14 cellular contexts compared by ENCODE assay signal in genomic region chr10:90621577-90621976, GRCh38.
DNase-seq lines count a peak whose midpoint lies in the region; ATAC-seq and TF ChIP-seq lines count a peak whose summit lies in the region.
"Had no signal": no experiment of that assay in that cellular context is flagged by ENCODE, and none has a peak within 500 bp of the region (broad histone marks: within the 10 kb centered on the region; RNA-seq: fewer than 3 reads in every experiment).

No MANE protein-coding gene starts in this region.

- WGBS in SK-N-SH (ENCODE audit: low lambda C conversion rate) = 3% methylated on average over 2 of the region's 2 CpGs

- H3K4me2 ChIP-seq in SK-N-SH = no peak overlapping the region

- no peaks in the 10 kb centered on the region for H3K9me3 Mint-ChIP-seq in progenitor cell of endocrine pancreas (ENCODE audit: low read depth)

- TF ChIP-seq EP300 in SK-N-SH (IDR thresholded peaks at IDR 0.05; ENCODE audit: borderline replicate concordance in 1 of 2, low read depth in 1 of 2, low read length in 1 of 2) = no peak

- no peaks in the 10 kb centered on the region for H3K27me3 ChIP-seq in SK-N-SH (ENCODE audit: insufficient read depth)
- H3K27me3 ChIP-seq: upper lobe of left lung had no signal

- TF ChIP-seq CTCF in SK-N-SH (IDR thresholded peaks at IDR 0.05) = no peak
- TF ChIP-seq CTCF in fibroblast of pulmonary artery (IDR thresholded peaks at IDR 0.05; ENCODE audit: low read length, missing control alignments) = no peak
- TF ChIP-seq CTCF in progenitor cell of endocrine pancreas (IDR thresholded peaks at IDR 0.05; ENCODE audit: unreplicated experiment) = no peak
- no peak for TF ChIP-seq CTCF in GM10266 (IDR thresholded peaks at IDR 0.05; ENCODE audit: control insufficient read depth, insufficient read depth, low read depth, missing control alignments)

- H4K20me1 ChIP-seq in SK-N-SH (ENCODE audit: insufficient read depth) = no peaks in the 10 kb centered on the region

- TF ChIP-seq RAD21 in SK-N-SH (IDR thresholded peaks at IDR 0.05; ENCODE audit: low read length) = no peak

- POLR2A ChIA-PET in SK-N-SH (lab: Yijun Ruan, JAX) = no interaction called here

- H3K36me3 ChIP-seq in SK-N-SH (replicated peaks in 1 of 2; ENCODE audit: control insufficient read depth in 1 of 2, insufficient read depth in 2 of 2, low read length in 1 of 2) = no peaks in the 10 kb centered on the region
- H3K36me3 ChIP-seq: upper lobe of left lung had no signal

- H3K27ac Mint-ChIP-seq in T-helper 17 cell (no peak overlapping the region), progenitor cell of endocrine pancreas (no peak overlapping the region)

- ATAC-seq in SK-N-SH treated with all-trans-retinoic acid at 6 μM for 48 hours (no peak), T-helper 17 cell (no peak)

- H3K27ac ChIP-seq in SK-N-SH (ENCODE audit: low read depth in 2 of 2, low read length in 1 of 2) = no peak overlapping the region
- H3K27ac ChIP-seq: upper lobe of left lung had no signal

- H3K79me2 ChIP-seq in SK-N-SH (ENCODE audit: insufficient read depth) = no peaks in the 10 kb centered on the region

- no peaks in the 10 kb centered on the region for H3F3A ChIP-seq in SK-N-SH (replicated peaks; ENCODE audit: insufficient read depth)

- CTCF ChIA-PET in SK-N-SH (lab: Yijun Ruan, JAX) = no interaction called here

- DNase-seq in SK-N-SH (no peak), T-helper 17 cell (no peak), fibroblast of pulmonary artery (ENCODE audit: low read depth) (peak; percentile 40), progenitor cell of endocrine pancreas (ENCODE audit: low spot score, unreplicated experiment) (peak; percentile 31), GM10266 (ENCODE audit: extremely low spot score) (no peak), OCI-M2 (lab: John Stamatoyannopoulos, UW; ENCODE audit: unreplicated experiment) (no peak)
- DNase-seq in activated CD4-positive, CD25-positive, alpha-beta regulatory T cell treated with anti-CD3 and anti-CD28 coated beads, Interleukin-2, amount 50 U/mL, for 72 hours = no peak
- DNase-seq: activated effector memory CD4-positive, alpha-beta T cell treated with Interleukin-2 at 50 U/mL for 16 hours; caudate nucleus; erythroblast; NCI-H2081; stimulated activated CD4-positive, alpha-beta T cell treated with anti-CD3 and anti-CD28 coated beads, Interleukin-1b, Interleukin-23, amount 100 ng/mL, for 48 hours; upper lobe of left lung had no signal

- no peak overlapping the region for H3K9ac ChIP-seq in SK-N-SH

- H3K36me3 Mint-ChIP-seq in T-helper 17 cell (ENCODE audit: low read depth) (no peaks in the 10 kb centered on the region), progenitor cell of endocrine pancreas (ENCODE audit: insufficient read depth) (no peaks in the 10 kb centered on the region)

- no peaks in the 10 kb centered on the region for H3K9me3 ChIP-seq in SK-N-SH
- H3K9me3 ChIP-seq in T-helper 17 cell (ENCODE audit: control insufficient read depth, low read length, poor library complexity, severe bottlenecking) = no peaks in the 10 kb centered on the region
- H3K9me3 ChIP-seq: upper lobe of left lung had no signal

- H3K4me3 Mint-ChIP-seq in T-helper 17 cell = peak overlapping the region; percentile 16
- no peak overlapping the region for H3K4me3 Mint-ChIP-seq in progenitor cell of endocrine pancreas (ENCODE audit: low read depth)

- H3K4me3 ChIP-seq in SK-N-SH (ENCODE audit: low read depth in 2 of 2, low read length in 1 of 2) (no peak overlapping the region), fibroblast of pulmonary artery (replicated peaks; ENCODE audit: low read depth, low read length) (no peak overlapping the region)
- H3K4me3 ChIP-seq: upper lobe of left lung had no signal

- no peaks in the 10 kb centered on the region for H3K9me2 ChIP-seq in SK-N-SH

- no peaks in the 10 kb centered on the region for H3K4me1 Mint-ChIP-seq in T-helper 17 cell
- H3K4me1 Mint-ChIP-seq in progenitor cell of endocrine pancreas (ENCODE audit: low read depth) = no peaks in the 10 kb centered on the region

- H2AFZ ChIP-seq in SK-N-SH (ENCODE audit: low read depth) = no peak overlapping the region

- H3K27me3 Mint-ChIP-seq in T-helper 17 cell = peaks cover 7% of the 10 kb centered on the region
- no peaks in the 10 kb centered on the region for H3K27me3 Mint-ChIP-seq in progenitor cell of endocrine pancreas

- H3K4me1 ChIP-seq in SK-N-SH (ENCODE audit: control insufficient read depth in 1 of 2, insufficient read depth in 2 of 2, low read depth in 1 of 2, low read length in 1 of 2) = no peaks in the 10 kb centered on the region
- H3K4me1 ChIP-seq: upper lobe of left lung had no signal

TF ChIP-seq in SK-N-SH, 30 proteins besides CTCF, POLR2A, EP300 and RAD21:
- TF ChIP-seq REST (IDR thresholded peaks at IDR 0.05; ENCODE audit: low read depth, low read length) = peak; percentile 95
- no peak for TF ChIP-seq FOXM1 (IDR thresholded peaks at IDR 0.05; ENCODE audit: low read depth)

TF ChIP-seq in SK-N-SH treated with all-trans-retinoic acid at 6 μM for 48 hours, 23 proteins besides CTCF, POLR2A, EP300 and RAD21:
- TF ChIP-seq ZC3H10 (CRISPR knock-in tag; IDR thresholded peaks at IDR 0.05) (no peak), CREB5 (CRISPR knock-in tag; IDR thresholded peaks at IDR 0.05; ENCODE audit: low read depth) (no peak), TCF4 (CRISPR knock-in tag; IDR thresholded peaks at IDR 0.05; ENCODE audit: borderline replicate concordance) (no peak), PATZ1 (CRISPR knock-in tag; IDR thresholded peaks at IDR 0.05; ENCODE audit: borderline replicate concordance) (no peak), OSR1 (CRISPR knock-in tag; IDR thresholded peaks at IDR 0.05) (no peak), PPARA (CRISPR knock-in tag; IDR thresholded peaks at IDR 0.05; ENCODE audit: borderline replicate concordance) (no peak), ZNF8 (CRISPR knock-in tag; IDR thresholded peaks at IDR 0.05) (no peak), TSHZ2 (CRISPR knock-in tag; IDR thresholded peaks at IDR 0.05) (no peak), ZFP3 (CRISPR knock-in tag; IDR thresholded peaks at IDR 0.05) (no peak), ZNF70 (CRISPR knock-in tag; IDR thresholded peaks at IDR 0.05) (no peak)

Comparison
In these comparisons a context has a peak if more than half of its experiments do, and no peak if none do; other contexts are left out.
1. DNase-seq: peak in fibroblast of pulmonary artery (single experiment) and progenitor cell of endocrine pancreas (single experiment); none in SK-N-SH (single experiment), T-helper 17 cell (0 of 3), activated CD4-positive, CD25-positive, alpha-beta regulatory T cell treated with anti-CD3 and anti-CD28 coated beads, Interleukin-2, amount 50 U/mL, for 72 hours (single experiment), GM10266 (single experiment) and OCI-M2 (single experiment).